8 cellular contexts compared by ENCODE assay signal in the genomic region with DNA sequence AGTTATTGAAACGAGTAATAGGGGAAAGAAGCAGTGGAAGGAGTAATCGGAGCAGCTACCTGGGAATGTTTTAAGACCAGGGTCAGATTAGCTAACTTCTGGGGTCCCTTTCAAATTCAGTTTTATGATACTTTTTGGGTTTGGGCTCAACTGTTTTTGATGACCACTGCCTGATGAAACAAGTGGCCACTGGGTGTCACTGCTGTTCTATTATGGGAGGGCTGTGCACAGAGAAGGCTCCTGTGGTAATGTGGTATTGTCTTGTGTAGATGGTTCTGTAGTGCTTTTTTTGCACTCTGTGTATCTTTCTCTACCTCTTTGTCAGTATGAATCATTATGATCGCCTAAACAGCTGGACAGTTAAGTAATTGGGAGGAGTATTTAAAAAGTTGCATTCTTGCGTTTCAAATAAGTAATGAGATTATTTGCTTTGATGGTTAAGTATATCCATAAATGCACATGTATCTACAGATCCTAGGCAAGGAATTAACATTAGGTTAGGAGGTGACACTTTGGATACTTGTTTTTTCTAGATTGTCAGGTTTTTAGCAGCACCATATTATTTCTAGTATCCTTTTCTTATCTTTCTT.
DNase-seq lines count a peak whose midpoint lies in the region; ATAC-seq, FAIRE-seq and TF ChIP-seq lines count a peak whose summit lies in the region.

No MANE protein-coding gene starts in this region.

- H3F3A ChIP-seq in GM23248 (ENCODE audit: insufficient read depth) = peaks cover 15% of the 10 kb centered on the region

- H4K20me1 ChIP-seq in GM23248 (ENCODE audit: insufficient read depth) = no peaks in the 10 kb centered on the region
- no peaks in the 10 kb centered on the region for H4K20me1 ChIP-seq in IMR-90 (ENCODE audit: insufficient read depth, low read length)

- peak; percentile 82 for TF ChIP-seq CTCF in IMR-90 (conservative IDR thresholded peaks at IDR 0.05; ENCODE audit: low read depth, low read length)

- H2AK5ac ChIP-seq in IMR-90 (ENCODE audit: low read depth, low read length) = no peak overlapping the region

- H2AFZ ChIP-seq in GM23248 (no peak overlapping the region), IMR-90 (replicated peaks; ENCODE audit: low read length, poor library complexity) (no peak overlapping the region)

- 0 out of 2 replicates have a peak, but pooled peaks have one; percentile 25 for TF ChIP-seq POLR2A in IMR-90 (IDR thresholded peaks at IDR 0.05; ENCODE audit: low read depth, low read length)

- H3K4ac ChIP-seq in IMR-90 (ENCODE audit: low read depth, low read length) = no peak overlapping the region

- no peaks in the 10 kb centered on the region for H3K79me1 ChIP-seq in IMR-90 (ENCODE audit: low read depth in 1 of 2, low read length in 2 of 2)

- DNase-seq in activated CD4-positive, CD25-positive, alpha-beta regulatory T cell treated with anti-CD3 and anti-CD28 coated beads, Interleukin-2, amount 50 U/mL, for 72 hours = no peak
- DNase-seq in GM23248 = peak; percentile 81
- DNase-seq in IMR-90 = peak; percentile 80
- DNase-seq in RCC 7860 (ENCODE audit: low spot score) = peak; percentile 52
- DNase-seq in cerebellar cortex (ENCODE audit: low spot score) = peak; percentile 79
- DNase-seq in kidney glomerular epithelial cell (lab: John Stamatoyannopoulos, UW) = peak; percentile 55
- DNase-seq in stimulated activated CD8-positive, alpha-beta memory T cell treated with anti-CD3 and anti-CD28 coated beads, Interleukin-2, amount 100 ng/mL, for 48 hours (ENCODE audit: low read depth in 2 of 2) = peak; percentile 18 to 45

- H2BK15ac ChIP-seq in IMR-90 (ENCODE audit: low read depth, low read length) = no peak overlapping the region

- no peak overlapping the region for H2BK20ac ChIP-seq in IMR-90 (ENCODE audit: low read depth, low read length)

- no peak overlapping the region for H4K5ac ChIP-seq in IMR-90 (ENCODE audit: low read depth, low read length)

- peak; percentile 57 for FAIRE-seq in RCC 7860 (lab: Jason Lieb, UNC)

- H3K36me3 ChIP-seq in GM23248 (ENCODE audit: low read depth) (no peaks in the 10 kb centered on the region), IMR-90 (ENCODE audit: control insufficient read depth, insufficient read depth, low read length) (no peaks in the 10 kb centered on the region)

- H3K9me2 ChIP-seq in GM23248 (ENCODE audit: insufficient read depth) = no peaks in the 10 kb centered on the region

- H3K9me3 ChIP-seq in GM23248 (ENCODE audit: low read depth) (no peaks in the 10 kb centered on the region), IMR-90 (ENCODE audit: control insufficient read depth, insufficient read depth, low read length) (no peaks in the 10 kb centered on the region)

- no peak overlapping the region for H3K18ac ChIP-seq in IMR-90 (ENCODE audit: low read depth, low read length)

- no peaks in the 10 kb centered on the region for H3K9me1 ChIP-seq in IMR-90 (ENCODE audit: insufficient read depth, low read length)

- CTCF ChIA-PET in IMR-90 (lab: Yijun Ruan, JAX) = interaction anchor here (0.6 to 1.7 kb wide), 5 partner anchors 9 to 166 kb away, joined by 3 to 10 read pairs (median 4); no protein-coding TSS in a partner anchor

- intact Hi-C loops in IMR-90 (cut with micrococcal nuclease) = no loop called here

- no peak overlapping the region for H2BK120ac ChIP-seq in IMR-90 (ENCODE audit: low read depth, low read length)

- ATAC-seq in activated CD4-positive, CD25-positive, alpha-beta regulatory T cell treated with anti-CD3 and anti-CD28 coated beads, Interleukin-2, amount 50 U/mL, for 24 hours = peak; percentile 50 to 51
- peak; percentile 95 for ATAC-seq in IMR-90 (ENCODE audit: low read depth)

- no peaks in the 10 kb centered on the region for H3K79me2 ChIP-seq in GM23248 (ENCODE audit: insufficient read depth)

- H2BK5ac ChIP-seq in IMR-90 (ENCODE audit: low read depth, low read length, poor library complexity, severe bottlenecking) = no peak overlapping the region

- TF ChIP-seq RAD21 in IMR-90 (IDR thresholded peaks at IDR 0.05; ENCODE audit: low read length) = peak; percentile 88

- no peak overlapping the region for H4K91ac ChIP-seq in IMR-90 (ENCODE audit: insufficient read depth, low read depth, low read length)

- in situ Hi-C loops in GM23248 (cut with MboI) (no loop called here), IMR-90 (cut with MboI; ENCODE audit: low sequenced_read_pairs) (no loop called here)

- no peak overlapping the region for H3K56ac ChIP-seq in IMR-90 (ENCODE audit: extremely low read depth, insufficient read depth, low read length)

- dilution Hi-C loops in IMR-90 (cut with HindIII; ENCODE audit: low sequenced_read_pairs, unreplicated experiment) = no loop called here

- no peak overlapping the region for H2AK9ac ChIP-seq in IMR-90 (replicated peaks; ENCODE audit: low read depth, low read length, poor library complexity)

- H3K14ac ChIP-seq in IMR-90 (replicated peaks; ENCODE audit: low read depth, low read length) = no peak overlapping the region

- no peak overlapping the region for H3K9ac ChIP-seq in GM23248
- no peak overlapping the region for H3K9ac ChIP-seq in IMR-90 (ENCODE audit: low read depth, low read length)

- no peak overlapping the region for H4K8ac ChIP-seq in IMR-90 (ENCODE audit: low read depth in 2 of 2, low read length in 2 of 2)

- H3K27me3 ChIP-seq in GM23248 (replicated peaks; ENCODE audit: insufficient read depth) (0 out of 2 replicates have a peak, but pooled peaks cover 3% of the 10 kb centered on the region), IMR-90 (ENCODE audit: control insufficient read depth, insufficient read depth, low read length) (no peaks in the 10 kb centered on the region)

- H3K27ac ChIP-seq in GM23248 (no peak overlapping the region), IMR-90 (ENCODE audit: insufficient read depth, low read length) (no peak overlapping the region)

- no peak overlapping the region for H3K23ac ChIP-seq in IMR-90 (ENCODE audit: low read depth, low read length)

- H3K4me3 ChIP-seq in GM23248 (no peak overlapping the region), IMR-90 (ENCODE audit: insufficient read depth, low read depth, low read length) (no peak overlapping the region)

- H3K4me2 ChIP-seq in GM23248 (ENCODE audit: unreplicated experiment) (no peak overlapping the region), IMR-90 (ENCODE audit: low read depth, low read length) (no peak overlapping the region)

- POLR2A ChIA-PET in IMR-90 (lab: Charles Lee; ENCODE audit: unreplicated experiment) = no interaction called here

- WGBS in GM23248 (ENCODE audit: low coverage in 1 of 2, low lambda C conversion rate in 2 of 2, missing lambda C conversion rate in 2 of 2), 2 experiments = 10 to 19% methylated on average over 4 of the region's 4 CpGs
- 36% methylated on average over 2 of the region's 4 CpGs; no CpG with 5 or more reads in 1 of the 2 experiments for WGBS in IMR-90 (ENCODE audit: extremely low coverage in 2 of 2, insufficient read length in 1 of 2), 2 experiments

- H3K4me1 ChIP-seq in GM23248 (ENCODE audit: insufficient read depth) (peaks cover 12% of the 10 kb centered on the region), IMR-90 (ENCODE audit: control insufficient read depth, insufficient read depth, low read length) (peaks cover 4% of the 10 kb centered on the region)

- no TSS peak for BruUV-seq in IMR-90 (replicated peaks; lab: Mats Ljungman, UMichigan)

TF ChIP-seq in IMR-90, 13 proteins besides CTCF, POLR2A, EP300 and RAD21:
- TF ChIP-seq SMC3 (IDR thresholded peaks at IDR 0.05; ENCODE audit: low read depth, low read length) (peak; percentile 57), RFX5 (IDR thresholded peaks at IDR 0.05; ENCODE audit: low read depth, low read length) (no peak), FOS (IDR thresholded peaks at IDR 0.05; ENCODE audit: low read depth, low read length) (no peak), MAFK (IDR thresholded peaks at IDR 0.05; ENCODE audit: low read depth, low read length) (no peak)
